ENCODE assay signal across 25 cellular contexts in genomic region chr3:125324341-125324740, GRCh38. TPM values are rescaled to one million over a fixed set of nuclear protein-coding genes. Genes with fewer than 3 reads are reported as not detected.
DNase-seq lines count a peak whose midpoint lies in the region; ATAC-seq, FAIRE-seq and TF ChIP-seq lines count a peak whose summit lies in the region.
"Had no signal": no experiment of that assay in that cellular context is flagged by ENCODE, and none has a peak within 500 bp of the region (broad histone marks: within the 10 kb centered on the region; RNA-seq: fewer than 3 reads in every experiment).

No MANE protein-coding gene starts in this region.

- H2BK12ac ChIP-seq in trophoblast cell (ENCODE audit: low read length) = no peak overlapping the region

- intact Hi-C loops in left ventricle myocardium inferior (cut with micrococcal nuclease) = no loop called here

- H3K9ac ChIP-seq in trophoblast cell (ENCODE audit: low read length) = no peak overlapping the region

- H3K4me1 ChIP-seq in trophoblast cell (ENCODE audit: control insufficient read depth in 1 of 2, insufficient read depth in 2 of 2, low read length in 2 of 2) = no peaks in the 10 kb centered on the region
- no peaks in the 10 kb centered on the region for H3K4me1 ChIP-seq in left ventricle myocardium inferior

- H3K14ac ChIP-seq in trophoblast cell (ENCODE audit: low read length) = no peak overlapping the region

- H2BK120ac ChIP-seq in trophoblast cell (ENCODE audit: insufficient read depth, low read length, poor library complexity) = no peak overlapping the region

- peak; percentile 64 for ATAC-seq in SK-N-SH treated with all-trans-retinoic acid at 6 μM for 48 hours
- ATAC-seq: Right ventricle myocardium inferior had no signal

- H2AFZ ChIP-seq in trophoblast cell (ENCODE audit: insufficient read depth, low read length, poor library complexity) = no peak overlapping the region
- H2AFZ ChIP-seq: PC-9 had no signal

- H3K79me1 ChIP-seq in trophoblast cell (ENCODE audit: low read length) = no peaks in the 10 kb centered on the region

- TF ChIP-seq CTCF in D721Med (IDR thresholded peaks at IDR 0.05; ENCODE audit: insufficient read depth, missing control alignments) (no peak), left ventricle myocardium inferior (IDR thresholded peaks at IDR 0.05; ENCODE audit: borderline replicate concordance) (no peak)

- H3K18ac ChIP-seq in trophoblast cell (ENCODE audit: low read length) = no peak overlapping the region

- no peak overlapping the region for H4K91ac ChIP-seq in trophoblast cell (ENCODE audit: low read depth, low read length)

- no peak overlapping the region for H2AK5ac ChIP-seq in trophoblast cell (ENCODE audit: low read length)

- H3K27ac ChIP-seq in trophoblast cell (ENCODE audit: low read depth, low read length) (no peak overlapping the region), left ventricle myocardium inferior (replicated peaks) (no peak overlapping the region)
- H3K27ac ChIP-seq: C4-2B, PC-9 had no signal

- H3K4me2 ChIP-seq in trophoblast cell (ENCODE audit: low read length) = no peak overlapping the region
- H3K4me2 ChIP-seq: PC-9 had no signal

- FAIRE-seq in D721Med (lab: Jason Lieb, UNC) = peak; percentile 38
- FAIRE-seq: HTR-8/SVneo had no signal

- H3K79me2 ChIP-seq in trophoblast cell (ENCODE audit: control insufficient read depth, insufficient read depth, low read length, poor library complexity) = no peaks in the 10 kb centered on the region

- H3K27me3 ChIP-seq in trophoblast cell (ENCODE audit: insufficient read depth, low read length) = no peaks in the 10 kb centered on the region
- no peaks in the 10 kb centered on the region for H3K27me3 ChIP-seq in left ventricle myocardium inferior (ENCODE audit: low read depth)

- H3K4me3 ChIP-seq in trophoblast cell (ENCODE audit: low read depth, low read length) (no peak overlapping the region), left ventricle myocardium inferior (no peak overlapping the region)
- H3K4me3 ChIP-seq: PC-9 had no signal

- no peak overlapping the region for H4K12ac ChIP-seq in trophoblast cell (ENCODE audit: low read depth, low read length)

- H2BK5ac ChIP-seq in trophoblast cell (ENCODE audit: low read depth, low read length, poor library complexity) = no peak overlapping the region

- no peak overlapping the region for H4K8ac ChIP-seq in trophoblast cell (ENCODE audit: low read depth, low read length)

- H3K9me3 ChIP-seq in trophoblast cell (ENCODE audit: insufficient read depth, low read depth, low read length) (no peaks in the 10 kb centered on the region), left ventricle myocardium inferior (replicated peaks) (peaks cover 18% of the 10 kb centered on the region)

- DNase-seq in D721Med (ENCODE audit: insufficient read length, low spot score) (no peak), glomerular endothelial cell (ENCODE audit: extremely low read depth, low read depth, low spot score) (peak; percentile 34), trophoblast cell (peak; percentile 6 to 81), left ventricle myocardium inferior (no peak), NOMO-1 treated with dmso at 0.1 percent for 144 hours (lab: John Stamatoyannopoulos, UW; ENCODE audit: unreplicated experiment) (no peak), SHP77 (lab: John Stamatoyannopoulos, UW) (no peak), midbrain (lab: John Stamatoyannopoulos, UW) (no peak)
- DNase-seq: CD8-positive, alpha-beta memory T cell; DMS79 treated with DMSO at 0.1 percent for 48 hours; H7; KBM-7; MV-4-11; NCI-H1105; NCI-H1436 treated with DMSO at 0.1 percent for 48 hours; NCI-H187 treated with DMSO at 0.1 percent for 48 hours; NCI-H2171 treated with DMSO at 0.1 percent for 48 hours; NCI-H345; NCI-H524 treated with DMSO at 0.1 percent for 48 hours; NCI-H774; PC-9; SW 1271 had no signal

- no CpG with 5 or more reads among the region's 1 CpG for WGBS in trophoblast cell (ENCODE audit: extremely low coverage, insufficient coverage, insufficient read length)

- H3K36me3 ChIP-seq in trophoblast cell (ENCODE audit: control insufficient read depth in 1 of 2, insufficient read depth in 2 of 2, low read length in 2 of 2) (peaks cover 0 to 1% of the 10 kb centered on the region in 2 experiments), left ventricle myocardium inferior (peaks cover 28% of the 10 kb centered on the region)

- no peak overlapping the region for H3K23ac ChIP-seq in trophoblast cell (ENCODE audit: low read length)

- no peak overlapping the region for H3K4ac ChIP-seq in trophoblast cell (ENCODE audit: low read depth, low read length)

TF ChIP-seq in SK-N-SH treated with all-trans-retinoic acid at 6 μM for 48 hours, 23 proteins besides CTCF, POLR2A, EP300 and RAD21 (continues in another document):
- TF ChIP-seq TSHZ2 (CRISPR knock-in tag; IDR thresholded peaks at IDR 0.05) (no peak), POU6F1 (CRISPR knock-in tag; IDR thresholded peaks at IDR 0.05; ENCODE audit: borderline replicate concordance, low read depth) (no peak), CSDC2 (CRISPR knock-in tag; IDR thresholded peaks at IDR 0.05) (no peak), ZFP30 (CRISPR knock-in tag; IDR thresholded peaks at IDR 0.05) (no peak), ISL1 (CRISPR knock-in tag; IDR thresholded peaks at IDR 0.05) (no peak), ZNF8 (CRISPR knock-in tag; IDR thresholded peaks at IDR 0.05) (no peak), ESRRG (CRISPR knock-in tag; IDR thresholded peaks at IDR 0.05) (no peak), BACH2 (CRISPR knock-in tag; IDR thresholded peaks at IDR 0.05; ENCODE audit: borderline replicate concordance) (no peak), ZFP3 (CRISPR knock-in tag; IDR thresholded peaks at IDR 0.05) (no peak), RARB (CRISPR knock-in tag; IDR thresholded peaks at IDR 0.05) (no peak), CREB5 (CRISPR knock-in tag; IDR thresholded peaks at IDR 0.05; ENCODE audit: low read depth) (no peak), SNAI2 (CRISPR knock-in tag; IDR thresholded peaks at IDR 0.05) (no peak), PPARA (CRISPR knock-in tag; IDR thresholded peaks at IDR 0.05; ENCODE audit: borderline replicate concordance) (no peak), ZC3H10 (CRISPR knock-in tag; IDR thresholded peaks at IDR 0.05) (no peak), ZNF70 (CRISPR knock-in tag; IDR thresholded peaks at IDR 0.05) (no peak), TCF4 (CRISPR knock-in tag; IDR thresholded peaks at IDR 0.05; ENCODE audit: borderline replicate concordance) (no peak)

RNA-seq across cellular contexts. Expression of gene ZNF148, which starts 50.8 kb away (rescaled TPM):
- total RNA-seq in glomerular endothelial cell (15.2 and 21.4 TPM in 2 replicates), left ventricle myocardium inferior (45.7 TPM)
- 16.7 and 17.6 TPM in 2 replicates for polyA plus RNA-seq in trophoblast cell (2013)

Comparison
In these comparisons a context has a peak if more than half of its experiments do, and no peak if none do; other contexts are left out.
1. DNase-seq: peak in glomerular endothelial cell (single experiment) and trophoblast cell (2 of 2); none in D721Med (single experiment), left ventricle myocardium inferior (single experiment), NOMO-1 treated with dmso at 0.1 percent for 144 hours (single experiment), SHP77 (0 of 2) and midbrain (single experiment).